In genomic region chr15:98721166-98721565, GRCh38 we compare ENCODE assay signal across 15 cellular contexts.
"Had no signal": no experiment of that assay in that cellular context is flagged by ENCODE, and none has a peak within 500 bp of the region (broad histone marks: within the 10 kb centered on the region; RNA-seq: fewer than 3 reads in every experiment).

No MANE protein-coding gene starts in this region.

- ATAC-seq: stimulated activated naive B cell treated with anti-CD40 and anti-IgM and Interleukin-4, amounts not matched to agents 10 μg/mL and 1 μg/mL and 100 μg/mL, for 72 hours had no signal

- H3K27me3 Mint-ChIP-seq: progenitor cell of endocrine pancreas; stimulated activated naive B cell treated with anti-CD40 and anti-IgM and Interleukin-4, amounts not matched to agents 10 μg/mL and 1 μg/mL and 100 μg/mL, for 72 hours; type B pancreatic cell had no signal

- H3K4me3 Mint-ChIP-seq: endodermal cell; nephron; stimulated activated naive B cell treated with anti-CD40 and anti-IgM and Interleukin-4, amounts not matched to agents 10 μg/mL and 1 μg/mL and 100 μg/mL, for 72 hours; type B pancreatic cell had no signal

- H3K27ac ChIP-seq: WERI-Rb-1 had no signal

- H3K27me3 ChIP-seq: sigmoid colon had no signal

- H3K36me3 ChIP-seq: sigmoid colon, WERI-Rb-1 had no signal

- H3K9me3 ChIP-seq: sigmoid colon had no signal

- DNase-seq: activated CD4-positive, alpha-beta T cell treated with anti-CD3 and anti-CD28 coated beads for 48 hours; activated T-cell treated with anti-CD3 and anti-CD28 coated beads for 4 hours; cerebellar nuclear complex; dermis blood vessel endothelial cell; endodermal cell; occipital lobe; sigmoid colon; stimulated activated CD4-positive, alpha-beta T cell treated with anti-CD3 and anti-CD28 coated beads, Interleukin-2, amount 100 ng/mL, for 24 hours; stimulated activated naive B cell treated with anti-CD40 and anti-IgM and Interleukin-4, amounts not matched to agents 10 μg/mL and 1 μg/mL and 100 μg/mL, for 72 hours; T1000; WERI-Rb-1 had no signal

- H3K4me3 ChIP-seq: lung, sigmoid colon had no signal

- H3K9me3 Mint-ChIP-seq: endodermal cell; nephron; stimulated activated naive B cell treated with anti-CD40 and anti-IgM and Interleukin-4, amounts not matched to agents 10 μg/mL and 1 μg/mL and 100 μg/mL, for 72 hours; type B pancreatic cell had no signal

- H3K27ac Mint-ChIP-seq: endodermal cell; progenitor cell of endocrine pancreas; stimulated activated naive B cell treated with anti-CD40 and anti-IgM and Interleukin-4, amounts not matched to agents 10 μg/mL and 1 μg/mL and 100 μg/mL, for 72 hours had no signal

- H3K36me3 Mint-ChIP-seq: stimulated activated naive B cell treated with anti-CD40 and anti-IgM and Interleukin-4, amounts not matched to agents 10 μg/mL and 1 μg/mL and 100 μg/mL, for 72 hours; type B pancreatic cell had no signal
